Comparison of ENCODE assay signal across 8 cellular contexts in genomic region chr11:76206077-76206326, GRCh38. TPM values are rescaled to one million over a fixed set of nuclear protein-coding genes. Genes with fewer than 3 reads are reported as not detected.
DNase-seq lines count a peak whose midpoint lies in the region; ATAC-seq and TF ChIP-seq lines count a peak whose summit lies in the region.

No MANE protein-coding gene starts in this region.

- H3K27me3 ChIP-seq in CD4-positive, alpha-beta memory T cell (ENCODE audit: insufficient read depth, low read length), result peaks cover 22% of the 10 kb centered on the region
- H3K27me3 ChIP-seq in esophagus squamous epithelium (peaks cover 0 to 88% (median 14%) of the 10 kb centered on the region in 4 donors), parathyroid adenoma (ENCODE audit: control insufficient read depth, insufficient read depth, low read length) (no peaks in the 10 kb centered on the region)

- H3K4me3 Mint-ChIP-seq in CD4-positive, alpha-beta memory T cell, result peak overlapping the region; percentile 61 to 83 (median 70)
- H3K4me3 Mint-ChIP-seq in T-cell, result peak overlapping the region; percentile 55 to 81 (median 62)

- intact Hi-C loops in CD4-positive, alpha-beta memory T cell (cut with micrococcal nuclease), result loop anchor here (2.0 kb wide), 3 partner anchors 175 to 309 kb away; partner anchors contain the start of genes GVQW3 and THAP12
- intact Hi-C loops in esophagus squamous epithelium (cut with DNase I), result loop anchor here (5.0 kb wide), 1 partner anchor 111 kb away; no protein-coding TSS in a partner anchor

- H3K4me1 ChIP-seq in CD4-positive, alpha-beta memory T cell (ENCODE audit: insufficient read depth, low read length), result peaks cover 34% of the 10 kb centered on the region
- H3K4me1 ChIP-seq in esophagus squamous epithelium (peaks cover 41 to 58% (median 46%) of the 10 kb centered on the region in 3 donors), parathyroid adenoma (no peaks in the 10 kb centered on the region)

- no peak for DNase-seq in CD4-positive, alpha-beta memory T cell
- no peak for DNase-seq in T-cell
- DNase-seq in esophagus squamous epithelium (lab: John Stamatoyannopoulos, UW), result no peak
- no peak for DNase-seq in NCI-H146 (lab: John Stamatoyannopoulos, UW)
- no peak for DNase-seq in activated CD4-positive, CD25-positive, alpha-beta regulatory T cell treated with anti-CD3 and anti-CD28 coated beads, Interleukin-2, amount 50 U/mL, for 72 hours
- no peak for DNase-seq in activated effector memory CD4-positive, alpha-beta T cell treated with Interleukin-2 at 50 U/mL for 16 hours

- POLR2A ChIA-PET in CD4-positive, alpha-beta memory T cell (lab: Charles Lee; ENCODE audit: partially characterized antibody), result no interaction called here
- POLR2A ChIA-PET in T-cell (lab: Charles Lee), result no interaction called here

- no peaks in the 10 kb centered on the region for H3K36me3 ChIP-seq in CD4-positive, alpha-beta memory T cell (ENCODE audit: insufficient read depth, low read length)
- no peaks in the 10 kb centered on the region for H3K36me3 ChIP-seq in esophagus squamous epithelium
- H3K36me3 ChIP-seq in parathyroid adenoma (ENCODE audit: control insufficient read depth, insufficient read depth, low read length), result no peaks in the 10 kb centered on the region

- peaks cover 28 to 32% of the 10 kb centered on the region in 2 donors for H3K27me3 Mint-ChIP-seq in CD4-positive, alpha-beta memory T cell
- H3K27me3 Mint-ChIP-seq in T-cell, result peaks cover 28 to 42% of the 10 kb centered on the region in 2 donors

- peaks cover 8 to 28% (median 16%) of the 10 kb centered on the region in 4 donors for H3K4me1 Mint-ChIP-seq in CD4-positive, alpha-beta memory T cell
- H3K4me1 Mint-ChIP-seq in T-cell, result peaks cover 17 to 21% (median 19%) of the 10 kb centered on the region in 3 donors

- no peak overlapping the region for H3K27ac ChIP-seq in CD4-positive, alpha-beta memory T cell (ENCODE audit: low read depth, low read length)
- H3K27ac ChIP-seq in esophagus squamous epithelium (no peak overlapping the region), parathyroid adenoma (no peak overlapping the region)

- H3K9me3 ChIP-seq in CD4-positive, alpha-beta memory T cell (ENCODE audit: control insufficient read depth in 1 of 2, low read length in 2 of 2), result no peaks in the 10 kb centered on the region
- H3K9me3 ChIP-seq in esophagus squamous epithelium (no peaks in the 10 kb centered on the region), parathyroid adenoma (ENCODE audit: control insufficient read depth, low read length) (no peaks in the 10 kb centered on the region)

- H3K4me2 ChIP-seq in parathyroid adenoma (ENCODE audit: low read length), result peak overlapping the region; percentile 71

- H3K36me3 Mint-ChIP-seq in CD4-positive, alpha-beta memory T cell, result no peaks in the 10 kb centered on the region
- H3K36me3 Mint-ChIP-seq in T-cell, result no peaks in the 10 kb centered on the region

- WGBS in esophagus squamous epithelium, 2 donors, result 0% methylated on average over 2 of the region's 18 CpGs; no CpG with 5 or more reads in 1 of the 2 donors

- TF ChIP-seq POLR2A in esophagus squamous epithelium (IDR thresholded peaks at IDR 0.05), result no peak

- ATAC-seq in T-cell (replicated peaks in 1 of 4) (no peak), HG03378 (IDR thresholded peaks at IDR 0.05; ENCODE audit: unreplicated experiment) (no peak)

- peaks cover 0 to 2% (median 0%) of the 10 kb centered on the region in 8 donors for H3K9me3 Mint-ChIP-seq in CD4-positive, alpha-beta memory T cell
- no peaks in the 10 kb centered on the region for H3K9me3 Mint-ChIP-seq in T-cell

- TF ChIP-seq CTCF in esophagus squamous epithelium (IDR thresholded peaks at IDR 0.05) (no peak), parathyroid adenoma (IDR thresholded peaks at IDR 0.05) (no peak)

- H3K79me2 ChIP-seq in parathyroid adenoma, result no peaks in the 10 kb centered on the region

- CTCF ChIA-PET in CD4-positive, alpha-beta memory T cell (lab: Charles Lee; ENCODE audit: partially characterized antibody), result interaction anchor here (9.7 kb wide), 1 partner anchor 115 kb away, joined by 288 read pairs; no protein-coding TSS in a partner anchor
- CTCF ChIA-PET in T-cell (lab: Charles Lee), result interaction anchor here in 1 of 2 donors (1.1 kb wide), 1 partner anchor 309 kb away, joined by 3 read pairs; no protein-coding TSS in a partner anchor

- no peak overlapping the region for H2AFZ ChIP-seq in parathyroid adenoma

- H3K27ac Mint-ChIP-seq in CD4-positive, alpha-beta memory T cell, result no peak overlapping the region
- no peak overlapping the region for H3K27ac Mint-ChIP-seq in T-cell

- H3K9ac ChIP-seq in parathyroid adenoma, result no peak overlapping the region

- H3K4me3 ChIP-seq in CD4-positive, alpha-beta memory T cell (ENCODE audit: low read length in 2 of 2), result no peak overlapping the region
- H3K4me3 ChIP-seq in esophagus squamous epithelium (peak overlapping the region; percentile 26 to 77 (median 57)), parathyroid adenoma (ENCODE audit: low read depth, low read length) (no peak overlapping the region)

RNA-seq across cellular contexts. Expression of gene WNT11, which starts 0.3 kb away (rescaled TPM):
- total RNA-seq in CD4-positive, alpha-beta memory T cell, result under 1 TPM in 1 of 2 experiments, not detected in 1; 0.93 TPM
- polyA plus RNA-seq in CD4-positive, alpha-beta memory T cell, result under 1 TPM in 1 of 2 donors, not detected in 1; 0.16 TPM
- total RNA-seq in T-cell (1 to 10 TPM in 1 of 5 donors, under 1 TPM in 3, not detected in 1; 0.47 to 1.3 (median 0.89) TPM), esophagus squamous epithelium (1 to 10 TPM in 1 of 4 donors, under 1 TPM in 3; 0.13 to 3.2 (median 0.38) TPM)

Comparison
In these comparisons a context has a peak if more than half of its experiments do, and no peak if none do; other contexts are left out.
1. H3K4me3 ChIP-seq: peak in esophagus squamous epithelium (4 of 4); none in CD4-positive, alpha-beta memory T cell (0 of 2) and parathyroid adenoma (single experiment).